Comparison of ENCODE assay signal across 19 cellular contexts in the genomic region with DNA sequence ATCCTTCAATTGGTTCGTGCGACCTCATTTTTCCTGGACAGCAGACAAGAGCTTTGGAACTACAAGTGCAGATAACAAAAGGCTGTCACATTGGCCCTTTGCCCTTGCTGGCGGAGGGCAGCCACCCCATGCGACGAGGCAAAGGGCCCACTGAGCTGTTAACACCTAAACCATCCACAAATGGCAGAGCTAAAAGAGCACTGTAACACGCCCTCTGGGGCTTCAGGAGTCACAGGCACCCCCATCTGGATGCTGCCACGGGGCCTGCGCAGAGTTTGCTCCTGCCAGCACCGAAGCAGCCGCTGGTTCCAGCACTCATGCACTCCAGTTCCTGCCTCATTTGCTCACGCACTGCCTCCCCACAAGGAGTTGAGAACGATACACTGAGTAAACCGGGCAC.
DNase-seq lines count a peak whose midpoint lies in the region; ATAC-seq and TF ChIP-seq lines count a peak whose summit lies in the region.
"Had no signal": no experiment of that assay in that cellular context is flagged by ENCODE, and none has a peak within 500 bp of the region (broad histone marks: within the 10 kb centered on the region; RNA-seq: fewer than 3 reads in every experiment).

No MANE protein-coding gene starts in this region.

- no peak for TF ChIP-seq CTCF in upper lobe of right lung (IDR thresholded peaks at IDR 0.05)

- H3K4me1 ChIP-seq in upper lobe of right lung (no peaks in the 10 kb centered on the region), SJCRH30 (no peaks in the 10 kb centered on the region)
- H3K4me1 ChIP-seq: BLaER1, Caco-2 had no signal

- no peaks in the 10 kb centered on the region for H3K9me3 ChIP-seq in upper lobe of right lung
- H3K9me3 ChIP-seq in SJCRH30 (replicated peaks) = no peaks in the 10 kb centered on the region
- H3K9me3 ChIP-seq: BLaER1, Caco-2 had no signal

- intact Hi-C loops in left ventricle myocardium superior (cut with micrococcal nuclease) (no loop called here), upper lobe of right lung (cut with DNase I) (no loop called here)

- peak; percentile 74 for ATAC-seq in left ventricle myocardium superior
- no peak for ATAC-seq in upper lobe of right lung

- no peaks in the 10 kb centered on the region for H3K27me3 ChIP-seq in upper lobe of right lung
- H3K27me3 ChIP-seq in SJCRH30 = no peaks in the 10 kb centered on the region; the same call in 1 of the 2 replicates
- H3K27me3 ChIP-seq: BLaER1 had no signal

- H3K27ac ChIP-seq in upper lobe of right lung = no peak overlapping the region
- H3K27ac ChIP-seq in SJCRH30 = no peak overlapping the region
- H3K27ac ChIP-seq: BLaER1, KMS-11, RWPE1 had no signal

- H3K36me3 ChIP-seq in upper lobe of right lung (no peaks in the 10 kb centered on the region), SJCRH30 (no peaks in the 10 kb centered on the region)
- H3K36me3 ChIP-seq: BLaER1 had no signal

- H3K4me3 ChIP-seq in upper lobe of right lung (no peak overlapping the region), SJCRH30 (no peak overlapping the region)
- H3K4me3 ChIP-seq: BLaER1 had no signal

- DNase-seq in anterior cingulate cortex (lab: John Stamatoyannopoulos, UW) = peak in 36 of 58 donors; percentile 1 to 55 (median 18)
- DNase-seq in globus pallidus (ENCODE audit: low spot score) = peak; percentile 5
- DNase-seq in left ventricle myocardium superior = peak; percentile 37
- DNase-seq in upper lobe of right lung = peak; percentile 43
- no peak for DNase-seq in LoVo (ENCODE audit: low spot score)
- no peak for DNase-seq in SJCRH30
- no peak for DNase-seq in DMS53 treated with DMSO at 0.1 percent for 48 hours (lab: John Stamatoyannopoulos, UW; ENCODE audit: unreplicated experiment)
- DNase-seq: Caco-2; CD4-positive, alpha-beta T cell; DMS 273 treated with DMSO at 0.1 percent for 48 hours; DND-41; IMR-90; NCI-H1105 treated with DMSO at 0.1 percent for 48 hours; NCI-H2107; NCI-H510A; NK-92 treated with Interleukin-12 subunit alpha and Interleukin-12 subunit beta, amount 100 ng/mL, for 24 hours had no signal

Comparison
In these comparisons a context has a peak if more than half of its experiments do, and no peak if none do; other contexts are left out.
1. DNase-seq: peak in anterior cingulate cortex (36 of 58), globus pallidus (single experiment), left ventricle myocardium superior (single experiment) and upper lobe of right lung (single experiment); none in LoVo (single experiment), SJCRH30 (0 of 2) and DMS53 treated with DMSO at 0.1 percent for 48 hours (single experiment).